19 cellular contexts compared by ENCODE assay signal in genomic region chr16:16038950-16039349, GRCh38.
DNase-seq lines count a peak whose midpoint lies in the region; ATAC-seq, FAIRE-seq and TF ChIP-seq lines count a peak whose summit lies in the region.
"Had no signal": no experiment of that assay in that cellular context is flagged by ENCODE, and none has a peak within 500 bp of the region (broad histone marks: within the 10 kb centered on the region; RNA-seq: fewer than 3 reads in every experiment).

No MANE protein-coding gene starts in this region.

- H3K79me2 ChIP-seq in OCI-LY1 (ENCODE audit: insufficient read depth, low read length) (no peaks in the 10 kb centered on the region), K562 (ENCODE audit: control insufficient read depth, insufficient read depth, low read length) (no peaks in the 10 kb centered on the region)

- no peaks in the 10 kb centered on the region for H3K27me3 Mint-ChIP-seq in activated naive CD8-positive, alpha-beta T cell treated with anti-CD3 and anti-CD28 coated beads, Interleukin-2, amount 10 ng/mL, durations not matched to agents 7 days and 5 days
- no peaks in the 10 kb centered on the region for H3K27me3 Mint-ChIP-seq in activated naive CD8-positive, alpha-beta T cell treated with anti-CD3 and anti-CD28 coated beads for 36 hours
- H3K27me3 Mint-ChIP-seq: activated CD8-positive, alpha-beta memory T cell treated with anti-CD3 and anti-CD28 coated beads, Interleukin-2, amount 10 ng/mL, durations not matched to agents 7 days and 5 days had no signal

- 60% methylated on average over 6 of the region's 6 CpGs for WGBS in K562 (ENCODE audit: insufficient coverage, low coverage, missing lambda C conversion rate)

- no peaks in the 10 kb centered on the region for H4K20me1 ChIP-seq in OCI-LY1 (ENCODE audit: insufficient read depth, low read length)
- no peaks in the 10 kb centered on the region for H4K20me1 ChIP-seq in K562 (replicated peaks; ENCODE audit: control insufficient read depth, insufficient read depth, low read length)

- no peak overlapping the region for H3K4me3 Mint-ChIP-seq in activated naive CD8-positive, alpha-beta T cell treated with anti-CD3 and anti-CD28 coated beads, Interleukin-2, amount 10 ng/mL, durations not matched to agents 7 days and 5 days
- no peak overlapping the region for H3K4me3 Mint-ChIP-seq in activated naive CD8-positive, alpha-beta T cell treated with anti-CD3 and anti-CD28 coated beads for 36 hours
- H3K4me3 Mint-ChIP-seq: activated CD8-positive, alpha-beta memory T cell treated with anti-CD3 and anti-CD28 coated beads, Interleukin-2, amount 10 ng/mL, durations not matched to agents 7 days and 5 days had no signal

- no peak for TF ChIP-seq EP300 in K562 (IDR thresholded peaks at IDR 0.05; ENCODE audit: low read length)

- POLR2A ChIA-PET in activated naive CD8-positive, alpha-beta T cell treated with anti-CD3 and anti-CD28 coated beads, Interleukin-2, amount 10 ng/mL, durations not matched to agents 7 days and 5 days (lab: Charles Lee), result no interaction called here
- POLR2A ChIA-PET in K562 (lab: Yijun Ruan, JAX), result interaction anchor here (2.4 kb wide), 1 partner anchor 17 kb away, joined by 10 read pairs; no protein-coding TSS in a partner anchor

- H3K9ac ChIP-seq in OCI-LY1 (ENCODE audit: low read length), result no peak overlapping the region
- no peak overlapping the region for H3K9ac ChIP-seq in K562 (ENCODE audit: insufficient read depth in 1 of 2, low read depth in 2 of 2, low read length in 2 of 2)

- TF ChIP-seq CTCF in OCI-LY1 (IDR thresholded peaks at IDR 0.05; ENCODE audit: low read length) (no peak), K562 (IDR thresholded peaks at IDR 0.05 in 2 of 3, conservative IDR thresholded peaks at IDR 0.05 in 1 of 3; ENCODE audit: insufficient read depth in 2 of 3, low read depth in 1 of 3, low read length in 3 of 3) (no peak), foreskin keratinocyte (conservative IDR thresholded peaks at IDR 0.05) (no peak)

- H3K4me2 ChIP-seq in OCI-LY1 (ENCODE audit: low read length), result no peak overlapping the region
- no peak overlapping the region for H3K4me2 ChIP-seq in K562 (ENCODE audit: insufficient read depth, low read length)

- H3K9me3 Mint-ChIP-seq in activated naive CD8-positive, alpha-beta T cell treated with anti-CD3 and anti-CD28 coated beads, Interleukin-2, amount 10 ng/mL, durations not matched to agents 7 days and 5 days, result no peaks in the 10 kb centered on the region
- H3K9me3 Mint-ChIP-seq in activated naive CD8-positive, alpha-beta T cell treated with anti-CD3 and anti-CD28 coated beads for 36 hours, result no peaks in the 10 kb centered on the region

- no peak for ATAC-seq in activated naive CD8-positive, alpha-beta T cell treated with anti-CD3 and anti-CD28 coated beads, Interleukin-2, amount 10 ng/mL, durations not matched to agents 7 days and 5 days (ENCODE audit: low read depth)
- no peak for ATAC-seq in K562
- ATAC-seq in GM21576 (IDR thresholded peaks at IDR 0.05; ENCODE audit: unreplicated experiment), result no peak
- ATAC-seq in HG03378 (IDR thresholded peaks at IDR 0.05; ENCODE audit: unreplicated experiment), result no peak
- no peak for ATAC-seq in foreskin keratinocyte
- ATAC-seq: activated CD8-positive, alpha-beta memory T cell treated with anti-CD3 and anti-CD28 coated beads, Interleukin-2, amount 10 ng/mL, durations not matched to agents 7 days and 5 days; left ventricle myocardium superior; right cardiac atrium had no signal

- H3K4me1 ChIP-seq in OCI-LY1 (ENCODE audit: insufficient read depth, low read length, severe bottlenecking), result peaks cover 14% of the 10 kb centered on the region
- no peaks in the 10 kb centered on the region; a peak in 1 of 5 replicates for H3K4me1 ChIP-seq in K562 (replicated peaks in 1 of 2; ENCODE audit: control insufficient read depth in 2 of 2, insufficient read depth in 2 of 2, low read length in 2 of 2)
- H3K4me1 ChIP-seq in foreskin keratinocyte, result no peaks in the 10 kb centered on the region
- H3K4me1 ChIP-seq: tibial nerve had no signal

- peaks cover 21% of the 10 kb centered on the region for H3K4me1 Mint-ChIP-seq in activated naive CD8-positive, alpha-beta T cell treated with anti-CD3 and anti-CD28 coated beads, Interleukin-2, amount 10 ng/mL, durations not matched to agents 7 days and 5 days
- H3K4me1 Mint-ChIP-seq in activated naive CD8-positive, alpha-beta T cell treated with anti-CD3 and anti-CD28 coated beads for 36 hours, result peaks cover 9% of the 10 kb centered on the region

- no peaks in the 10 kb centered on the region for H3F3A ChIP-seq in OCI-LY1 (ENCODE audit: insufficient read depth, low read length)

- H2AFZ ChIP-seq in OCI-LY1 (ENCODE audit: low read length), result no peak overlapping the region
- no peak overlapping the region for H2AFZ ChIP-seq in K562 (ENCODE audit: low read depth, low read length)

- DNase-seq in activated naive CD8-positive, alpha-beta T cell treated with anti-CD3 and anti-CD28 coated beads, Interleukin-2, amount 10 ng/mL, durations not matched to agents 7 days and 5 days, result no peak
- DNase-seq in activated naive CD8-positive, alpha-beta T cell treated with anti-CD3 and anti-CD28 coated beads for 36 hours, result no peak
- no peak for DNase-seq in K562 (ENCODE audit: extremely low read depth in 1 of 4, low spot score in 3 of 4)
- DNase-seq in foreskin keratinocyte, result no peak
- no peak for DNase-seq in NCI-H69 (lab: John Stamatoyannopoulos, UW)
- DNase-seq: activated CD4-positive, CD25-positive, alpha-beta regulatory T cell treated with anti-CD3 and anti-CD28 coated beads, Interleukin-2, amount 50 U/mL, for 72 hours; activated CD8-positive, alpha-beta memory T cell treated with anti-CD3 and anti-CD28 coated beads, Interleukin-2, amount 10 ng/mL, durations not matched to agents 7 days and 5 days; activated effector memory CD4-positive, alpha-beta T cell treated with Interleukin-2 at 50 U/mL for 16 hours; amygdala; caudate nucleus; left ventricle myocardium superior; NCI-H526 treated with DMSO at 0.1 percent for 48 hours; right cardiac atrium; stimulated activated CD4-positive, alpha-beta T cell treated with anti-CD3 and anti-CD28 coated beads, Interleukin-15, amount 100 ng/mL, for 24 hours; stimulated activated naive CD4-positive, alpha-beta T cell had no signal

- H3K27ac ChIP-seq in OCI-LY1 (ENCODE audit: low read depth, low read length, poor library complexity, severe bottlenecking), result peak overlapping the region; percentile 36
- no peak overlapping the region for H3K27ac ChIP-seq in K562 (ENCODE audit: extremely low read depth, low read depth, low read length)
- no peak overlapping the region for H3K27ac ChIP-seq in foreskin keratinocyte
- H3K27ac ChIP-seq: tibial nerve had no signal

- H3K36me3 ChIP-seq in OCI-LY1 (ENCODE audit: insufficient read depth, low read length) (peaks cover 83% of the 10 kb centered on the region), K562 (ENCODE audit: control insufficient read depth, insufficient read depth, low read length) (peaks cover 70% of the 10 kb centered on the region; the same call in 2 of the 3 replicates)

- no peaks in the 10 kb centered on the region for H3K9me3 ChIP-seq in OCI-LY1 (ENCODE audit: low read length)
- no peaks in the 10 kb centered on the region for H3K9me3 ChIP-seq in K562 (replicated peaks; ENCODE audit: control insufficient read depth, insufficient read depth, low read depth, low read length)
- H3K9me3 ChIP-seq: tibial nerve had no signal

- H3K4me3 ChIP-seq in OCI-LY1 (ENCODE audit: low read depth, low read length, poor library complexity, severe bottlenecking) (no peak overlapping the region), K562 (no peak overlapping the region)
- H3K4me3 ChIP-seq: tibial nerve had no signal

- BruUV-seq in K562 (replicated peaks; lab: Mats Ljungman, UMichigan), result no TSS peak

- H3K9me2 ChIP-seq in OCI-LY1 (ENCODE audit: low read depth, low read length), result no peaks in the 10 kb centered on the region

- peaks cover 4% of the 10 kb centered on the region for H3K9me1 ChIP-seq in K562 (ENCODE audit: control insufficient read depth, insufficient read depth, low read length)

- H3K27me3 ChIP-seq in OCI-LY1 (ENCODE audit: insufficient read depth, low read length) (no peaks in the 10 kb centered on the region), K562 (ENCODE audit: control insufficient read depth in 2 of 2, insufficient read depth in 2 of 2, low read length in 2 of 2) (no peaks in the 10 kb centered on the region), foreskin keratinocyte (no peaks in the 10 kb centered on the region)
- H3K27me3 ChIP-seq: tibial nerve had no signal

- H3K36me3 Mint-ChIP-seq in activated naive CD8-positive, alpha-beta T cell treated with anti-CD3 and anti-CD28 coated beads, Interleukin-2, amount 10 ng/mL, durations not matched to agents 7 days and 5 days, result peaks cover 41% of the 10 kb centered on the region
- peaks cover 31% of the 10 kb centered on the region for H3K36me3 Mint-ChIP-seq in activated naive CD8-positive, alpha-beta T cell treated with anti-CD3 and anti-CD28 coated beads for 36 hours

- in situ Hi-C loops in K562 (cut with MboI), result no loop called here

- CTCF ChIA-PET in K562 (lab: Yijun Ruan, JAX; ENCODE audit: low intra/inter-chr PET ratio), result no interaction called here

- no peak for TF ChIP-seq RAD21 in K562 (CRISPR knock-in tag; conservative IDR thresholded peaks at IDR 0.05 in 1 of 2, IDR thresholded peaks at IDR 0.05 in 1 of 2)

- FAIRE-seq in K562 (lab: Jason Lieb, UNC), result no peak

- intact Hi-C loops in K562 (cut with micrococcal nuclease), result no loop called here

- no peak for TF ChIP-seq POLR2A in K562 (conservative IDR thresholded peaks at IDR 0.05)

- peak overlapping the region; percentile 83 for H3K27ac Mint-ChIP-seq in activated naive CD8-positive, alpha-beta T cell treated with anti-CD3 and anti-CD28 coated beads, Interleukin-2, amount 10 ng/mL, durations not matched to agents 7 days and 5 days
- no peak overlapping the region for H3K27ac Mint-ChIP-seq in activated naive CD8-positive, alpha-beta T cell treated with anti-CD3 and anti-CD28 coated beads for 36 hours

TF ChIP-seq in K562, 482 proteins besides CTCF, POLR2A, EP300 and RAD21 (continues in another document):
- 0 out of 2 replicates have a peak, but pooled peaks have one; percentile 12 for TF ChIP-seq TCF3 (CRISPR knock-in tag; IDR thresholded peaks at IDR 0.05)
- TF ChIP-seq SPI1 (IDR thresholded peaks at IDR 0.05; ENCODE audit: borderline replicate concordance, low read depth, low read length), result peak; percentile 26; the same call in 1 of the 2 replicates
